ENCODE assay signal across 20 cellular contexts in genomic region chr3:12817341-12817705, GRCh38. TPM values are rescaled to one million over a fixed set of nuclear protein-coding genes. Genes with fewer than 3 reads are reported as not detected.
A peak's percentile ranks its signal among the peaks of the same experiment; 100 is the strongest.
DNase-seq lines count a peak whose midpoint lies in the region; ATAC-seq and TF ChIP-seq lines count a peak whose summit lies in the region.
"Had no signal": no experiment of that assay in that cellular context is flagged by ENCODE, and none has a peak within 500 bp of the region (broad histone marks: within the 10 kb centered on the region; RNA-seq: fewer than 3 reads in every experiment).

No MANE protein-coding gene starts in this region.

- peak; percentile 17 to 30 for ATAC-seq in natural killer cell treated with Interleukin-12 subunit alpha and Interleukin-12 subunit beta and Interleukin-15 and Interleukin-18, amount 100 ng/mL, for 72 hours
- ATAC-seq in natural killer cell, result no peak
- peak; percentile 25 to 32 for ATAC-seq in right cardiac atrium
- ATAC-seq in GM21447 (IDR thresholded peaks at IDR 0.05; ENCODE audit: unreplicated experiment), result no peak
- ATAC-seq: K562 had no signal

- H3K4me1 Mint-ChIP-seq in natural killer cell treated with Interleukin-12 subunit alpha and Interleukin-12 subunit beta and Interleukin-15 and Interleukin-18, amount 100 ng/mL, for 72 hours (ENCODE audit: low read depth in 2 of 2), result no peaks in the 10 kb centered on the region
- no peaks in the 10 kb centered on the region for H3K4me1 Mint-ChIP-seq in natural killer cell
- H3K4me1 Mint-ChIP-seq: CD4-positive, alpha-beta memory T cell had no signal

- no peaks in the 10 kb centered on the region for H3K9me3 Mint-ChIP-seq in natural killer cell treated with Interleukin-12 subunit alpha and Interleukin-12 subunit beta and Interleukin-15 and Interleukin-18, amount 100 ng/mL, for 72 hours
- H3K9me3 Mint-ChIP-seq in natural killer cell, result no peaks in the 10 kb centered on the region
- H3K9me3 Mint-ChIP-seq: CD4-positive, alpha-beta memory T cell had no signal

- H3K27ac ChIP-seq in right cardiac atrium (ENCODE audit: low read length) (no peak overlapping the region), thyroid gland (no peak overlapping the region)
- H3K27ac ChIP-seq: SK-N-MC had no signal

- H3K9me3 ChIP-seq in right cardiac atrium (ENCODE audit: control insufficient read depth, low read length) (no peaks in the 10 kb centered on the region), thyroid gland (no peaks in the 10 kb centered on the region)
- H3K9me3 ChIP-seq: HAP-1 had no signal

- peaks cover 4 to 12% of the 10 kb centered on the region in 2 donors for H3K36me3 ChIP-seq in thyroid gland

- H3K4me3 Mint-ChIP-seq in natural killer cell treated with Interleukin-12 subunit alpha and Interleukin-12 subunit beta and Interleukin-15 and Interleukin-18, amount 100 ng/mL, for 72 hours, result no peak overlapping the region
- H3K4me3 Mint-ChIP-seq in natural killer cell, result no peak overlapping the region
- H3K4me3 Mint-ChIP-seq: CD4-positive, alpha-beta memory T cell had no signal

- H3K4me3 ChIP-seq in right cardiac atrium (ENCODE audit: low read length), result no peak overlapping the region
- no peak overlapping the region for H3K4me3 ChIP-seq in thyroid gland (replicated peaks in 1 of 3)
- H3K4me3 ChIP-seq: HAP-1, K562, SK-N-MC had no signal

- WGBS in right cardiac atrium, result 54% methylated on average over 16 of the region's 16 CpGs
- WGBS in thyroid gland, 2 donors, result 26 to 87% methylated on average over 3 to 6 of the region's 16 CpGs

- H3K4me1 ChIP-seq in right cardiac atrium (ENCODE audit: control insufficient read depth, insufficient read depth, low read length), result no peaks in the 10 kb centered on the region
- no peaks in the 10 kb centered on the region for H3K4me1 ChIP-seq in thyroid gland
- H3K4me1 ChIP-seq: HAP-1 had no signal

- intact Hi-C loops in natural killer cell (cut with micrococcal nuclease), result no loop called here
- intact Hi-C loops in right cardiac atrium (cut with DNase I), result no loop called here
- intact Hi-C loops in thyroid gland (cut with DNase I), result no loop called here

- no peak overlapping the region for H3K27ac Mint-ChIP-seq in natural killer cell treated with Interleukin-12 subunit alpha and Interleukin-12 subunit beta and Interleukin-15 and Interleukin-18, amount 100 ng/mL, for 72 hours
- H3K27ac Mint-ChIP-seq in natural killer cell, result no peak overlapping the region
- H3K27ac Mint-ChIP-seq: CD4-positive, alpha-beta memory T cell had no signal

- no peaks in the 10 kb centered on the region for H3K36me3 Mint-ChIP-seq in natural killer cell treated with Interleukin-12 subunit alpha and Interleukin-12 subunit beta and Interleukin-15 and Interleukin-18, amount 100 ng/mL, for 72 hours
- no peaks in the 10 kb centered on the region for H3K36me3 Mint-ChIP-seq in natural killer cell
- H3K36me3 Mint-ChIP-seq: CD4-positive, alpha-beta memory T cell had no signal

- no peak for TF ChIP-seq CTCF in natural killer cell (IDR thresholded peaks at IDR 0.05)
- TF ChIP-seq CTCF in thyroid gland (IDR thresholded peaks at IDR 0.05), result no peak

- no peaks in the 10 kb centered on the region for H3K27me3 Mint-ChIP-seq in natural killer cell treated with Interleukin-12 subunit alpha and Interleukin-12 subunit beta and Interleukin-15 and Interleukin-18, amount 100 ng/mL, for 72 hours
- H3K27me3 Mint-ChIP-seq in natural killer cell (ENCODE audit: low read depth in 2 of 2), result no peaks in the 10 kb centered on the region
- H3K27me3 Mint-ChIP-seq: CD4-positive, alpha-beta memory T cell had no signal

- no peak for DNase-seq in natural killer cell treated with Interleukin-12 subunit alpha and Interleukin-12 subunit beta and Interleukin-15 and Interleukin-18, amount 100 ng/mL, for 72 hours (ENCODE audit: low spot score)
- DNase-seq in natural killer cell (no peak), NCI-H2171 (lab: John Stamatoyannopoulos, UW) (peak; percentile 8), right cardiac atrium (peak in 1 of 3 donors; percentile 75), thyroid gland (peak; percentile 19 to 22), NCI-H2227 (lab: John Stamatoyannopoulos, UW; ENCODE audit: unreplicated experiment) (no peak)
- no peak for DNase-seq in stimulated activated CD4-positive, alpha-beta T cell treated with anti-CD3 and anti-CD28 coated beads, Interleukin-4, amount 100 ng/mL, for 1 hour
- DNase-seq: ACHN; AML-193; Calu3; CD4-positive, alpha-beta memory T cell; DMS79; NCI-H1417 treated with DMSO at 0.1 percent for 48 hours; NCI-H2029 treated with DMSO at 0.1 percent for 48 hours; NCI-H524 had no signal

- H3K27me3 ChIP-seq in right cardiac atrium (ENCODE audit: control insufficient read depth, insufficient read depth) (no peaks in the 10 kb centered on the region), thyroid gland (no peaks in the 10 kb centered on the region)

- TF ChIP-seq POLR2A in thyroid gland (IDR thresholded peaks at IDR 0.05), result no peak

RNA-seq across cellular contexts. Expression of gene CAND2, which starts 20.8 kb away (rescaled TPM):
- under 1 TPM; 0.45 to 0.62 TPM for total RNA-seq in natural killer cell treated with Interleukin-12 subunit alpha and Interleukin-12 subunit beta and Interleukin-15 and Interleukin-18, amount 100 ng/mL, for 72 hours
- total RNA-seq in natural killer cell (1 to 10 TPM in 2 of 3 donors, under 1 TPM in 1; 0.52 to 1.3 (median 1.2) TPM), right cardiac atrium (10 to 100 TPM; 33.2 to 63.6 (median 50.4) TPM), thyroid gland (10 to 100 TPM in 3 of 4 donors, 1 to 10 TPM in 1; 9.7 to 18.0 (median 12.4) TPM)
- 36.6 TPM for polyA plus RNA-seq in right cardiac atrium
- total RNA-seq: Calu3 had no signal

RNA-seq across cellular contexts. Expression of gene RPL32, which starts 24.0 kb away (rescaled TPM):
- total RNA-seq in natural killer cell treated with Interleukin-12 subunit alpha and Interleukin-12 subunit beta and Interleukin-15 and Interleukin-18, amount 100 ng/mL, for 72 hours, result 1,000 to 10,000 TPM; 1,132 to 1,133 TPM
- total RNA-seq in natural killer cell, result 1,000 to 10,000 TPM; 1,034 to 1,328 (median 1,277) TPM
- 1,000 to 10,000 TPM in 3 of 4 donors, 100 to 1,000 TPM in 1; 993 to 1,089 (median 1,033) TPM for total RNA-seq in right cardiac atrium
- polyA plus RNA-seq in right cardiac atrium, result 1,539 TPM
- 1,000 to 10,000 TPM in 3 of 4 donors, 100 to 1,000 TPM in 1; 809 to 4,142 (median 1,511) TPM for total RNA-seq in thyroid gland

RNA-seq across cellular contexts. Expression of gene TMEM40, which starts 58.3 kb away (rescaled TPM):
- not detected for total RNA-seq in natural killer cell treated with Interleukin-12 subunit alpha and Interleukin-12 subunit beta and Interleukin-15 and Interleukin-18, amount 100 ng/mL, for 72 hours
- total RNA-seq in natural killer cell, result 1 to 10 TPM in 2 of 3 donors, not detected in 1; 5.3 to 6.5 TPM
- 1 to 10 TPM; 3.3 to 5.1 (median 3.7) TPM for total RNA-seq in right cardiac atrium
- 5.2 TPM for polyA plus RNA-seq in right cardiac atrium
- not detected for total RNA-seq in thyroid gland
- total RNA-seq: CD4-positive, alpha-beta memory T cell; HT1080; K562 had no signal
- polyA plus RNA-seq: CD4-positive, alpha-beta memory T cell had no signal

Comparison
In these comparisons a context has a peak if more than half of its experiments do, and no peak if none do; other contexts are left out.
1. ATAC-seq: peak in natural killer cell treated with Interleukin-12 subunit alpha and Interleukin-12 subunit beta and Interleukin-15 and Interleukin-18, amount 100 ng/mL, for 72 hours (2 of 2) and right cardiac atrium (2 of 2); none in natural killer cell (0 of 3) and GM21447 (single experiment).
2. DNase-seq: peak in NCI-H2171 (single experiment) and thyroid gland (2 of 2); none in natural killer cell treated with Interleukin-12 subunit alpha and Interleukin-12 subunit beta and Interleukin-15 and Interleukin-18, amount 100 ng/mL, for 72 hours (single experiment), natural killer cell (single experiment), stimulated activated CD4-positive, alpha-beta T cell treated with anti-CD3 and anti-CD28 coated beads, Interleukin-4, amount 100 ng/mL, for 1 hour (single experiment) and NCI-H2227 (single experiment).
3. RNA of gene CAND2, which starts 20.8 kb away (total RNA-seq): 33.2 to 63.6 TPM in right cardiac atrium and 9.7 to 18.0 TPM in thyroid gland; 0.52 to 1.3 TPM in natural killer cell and 0.45 to 0.62 TPM in natural killer cell treated with Interleukin-12 subunit alpha and Interleukin-12 subunit beta and Interleukin-15 and Interleukin-18, amount 100 ng/mL, for 72 hours; every median in the first group is over 4 times any median in the second.